11 cellular contexts compared by ENCODE assay signal in the genomic region with DNA sequence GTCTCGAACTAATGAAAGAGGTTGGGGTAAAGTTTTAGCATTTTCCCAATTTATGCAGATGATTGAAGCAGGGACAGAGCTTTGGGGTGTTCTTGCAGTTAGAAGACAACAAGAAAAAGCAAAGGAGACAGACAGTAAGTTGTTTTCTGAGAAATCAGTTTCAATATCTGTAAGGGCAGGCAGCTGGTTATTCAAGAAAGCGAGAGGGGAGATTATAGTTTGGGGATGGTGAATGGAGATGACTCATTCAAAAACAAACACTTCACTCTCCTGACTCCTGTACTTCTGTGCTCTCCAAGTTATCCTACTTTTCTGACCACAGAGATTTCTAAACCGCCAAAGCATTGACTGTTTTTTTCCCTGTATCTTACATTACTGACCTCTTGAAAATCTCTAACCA.
DNase-seq lines count a peak whose midpoint lies in the region; ATAC-seq and TF ChIP-seq lines count a peak whose summit lies in the region.
"Had no signal": no experiment of that assay in that cellular context is flagged by ENCODE, and none has a peak within 500 bp of the region (broad histone marks: within the 10 kb centered on the region; RNA-seq: fewer than 3 reads in every experiment).

No MANE protein-coding gene starts in this region.

- POLR2A ChIA-PET in SK-N-SH (lab: Yijun Ruan, JAX) = no interaction called here
- POLR2A ChIA-PET in WTC11 (lab: Charles Lee) = no interaction called here

- H3K27ac ChIP-seq in SK-N-SH (ENCODE audit: low read depth in 2 of 2, low read length in 1 of 2) (0 out of 4 replicates have a peak overlapping the region, but pooled peaks of 1 of the 2 experiments have one; percentile 3), neural progenitor cell (no peak overlapping the region)
- H3K27ac ChIP-seq: sigmoid colon, thoracic aorta had no signal

- H3K4me1 Mint-ChIP-seq in neural progenitor cell (peaks cover 19% of the 10 kb centered on the region), WTC11 (peaks cover 25% of the 10 kb centered on the region)
- peaks cover 1% of the 10 kb centered on the region for H3K4me1 Mint-ChIP-seq in stimulated activated memory B cell treated with anti-CD40 and anti-IgM and Interleukin-4, amounts not matched to agents 10 μg/mL and 1 μg/mL and 100 μg/mL, for 72 hours

- CTCF ChIA-PET in SK-N-SH (lab: Yijun Ruan, JAX) = interaction anchor here (1.0 kb wide), 1 partner anchor 11 kb away, joined by 3 read pairs; no protein-coding TSS in a partner anchor
- CTCF ChIA-PET in WTC11 (lab: Charles Lee) = no interaction called here

- H3K27ac Mint-ChIP-seq in neural progenitor cell (no peak overlapping the region), WTC11 (no peak overlapping the region)
- no peak overlapping the region for H3K27ac Mint-ChIP-seq in stimulated activated memory B cell treated with anti-CD40 and anti-IgM and Interleukin-4, amounts not matched to agents 10 μg/mL and 1 μg/mL and 100 μg/mL, for 72 hours

- peak; percentile 80 for ATAC-seq in GM18511 (IDR thresholded peaks at IDR 0.05; ENCODE audit: unreplicated experiment)
- peak; percentile 85 for ATAC-seq in HG03039 (IDR thresholded peaks at IDR 0.05; ENCODE audit: unreplicated experiment)
- ATAC-seq in stimulated activated memory B cell treated with anti-CD40 and anti-IgM and Interleukin-4, amounts not matched to agents 10 μg/mL and 1 μg/mL and 100 μg/mL, for 72 hours = no peak
- ATAC-seq in WTC11 = no peak

- WGBS in SK-N-SH (ENCODE audit: low lambda C conversion rate) = 76% methylated on average over 3 of the region's 3 CpGs

- DNase-seq in SK-N-SH = no peak
- no peak for DNase-seq in neural progenitor cell (ENCODE audit: low spot score)
- DNase-seq in WTC11 (ENCODE audit: low spot score) = no peak
- DNase-seq in DMS114 treated with DMSO at 0.1 percent for 48 hours (lab: John Stamatoyannopoulos, UW; ENCODE audit: unreplicated experiment) = no peak
- no peak for DNase-seq in SKM-1 (lab: John Stamatoyannopoulos, UW; ENCODE audit: unreplicated experiment)
- DNase-seq: activated naive CD4-positive, alpha-beta T cell treated with anti-CD3 and anti-CD28 coated beads, Interleukin-2, amount 50 U/mL, for 16 hours; sigmoid colon had no signal

- TF ChIP-seq RAD21 in SK-N-SH (IDR thresholded peaks at IDR 0.05; ENCODE audit: low read length) = no peak

- H3K79me2 ChIP-seq in SK-N-SH (ENCODE audit: insufficient read depth) = no peaks in the 10 kb centered on the region
- no peaks in the 10 kb centered on the region for H3K79me2 ChIP-seq in neural progenitor cell (ENCODE audit: low read depth)

- H3K27me3 ChIP-seq in SK-N-SH (ENCODE audit: insufficient read depth) = no peaks in the 10 kb centered on the region
- no peaks in the 10 kb centered on the region for H3K27me3 ChIP-seq in neural progenitor cell
- H3K27me3 ChIP-seq: sigmoid colon had no signal

- H3K4me2 ChIP-seq in SK-N-SH = no peak overlapping the region; the same call in 1 of the 2 replicates
- peak overlapping the region; percentile 21 for H3K4me2 ChIP-seq in neural progenitor cell

- H3K4me1 ChIP-seq in SK-N-SH (ENCODE audit: control insufficient read depth in 1 of 2, insufficient read depth in 2 of 2, low read depth in 1 of 2, low read length in 1 of 2) (peaks cover 0 to 12% of the 10 kb centered on the region in 2 experiments; a peak in 2 of 4 replicates), neural progenitor cell (peaks cover 11% of the 10 kb centered on the region)
- H3K4me1 ChIP-seq: sigmoid colon had no signal

- H3K4me3 ChIP-seq in SK-N-SH (ENCODE audit: low read depth in 2 of 2, low read length in 1 of 2) (no peak overlapping the region), neural progenitor cell (no peak overlapping the region)
- H3K4me3 ChIP-seq: sigmoid colon, thoracic aorta had no signal

- H3F3A ChIP-seq in SK-N-SH (replicated peaks; ENCODE audit: insufficient read depth) (no peaks in the 10 kb centered on the region), neural progenitor cell (ENCODE audit: low read depth) (no peaks in the 10 kb centered on the region)

- H3K9ac ChIP-seq in SK-N-SH (no peak overlapping the region), neural progenitor cell (no peak overlapping the region)

- H3K9me2 ChIP-seq in SK-N-SH = no peaks in the 10 kb centered on the region

- peaks cover 2% of the 10 kb centered on the region for H3K27me3 Mint-ChIP-seq in neural progenitor cell (ENCODE audit: insufficient read depth, low read depth)
- H3K27me3 Mint-ChIP-seq in stimulated activated memory B cell treated with anti-CD40 and anti-IgM and Interleukin-4, amounts not matched to agents 10 μg/mL and 1 μg/mL and 100 μg/mL, for 72 hours = no peaks in the 10 kb centered on the region
- H3K27me3 Mint-ChIP-seq in WTC11 (ENCODE audit: low read depth) = no peaks in the 10 kb centered on the region

- H3K36me3 ChIP-seq in SK-N-SH (replicated peaks in 1 of 2; ENCODE audit: control insufficient read depth in 1 of 2, insufficient read depth in 2 of 2, low read length in 1 of 2) (no peaks in the 10 kb centered on the region), neural progenitor cell (no peaks in the 10 kb centered on the region)
- H3K36me3 ChIP-seq: sigmoid colon, thoracic aorta had no signal

- H3K9me3 Mint-ChIP-seq in neural progenitor cell (no peaks in the 10 kb centered on the region), WTC11 (peaks cover 13% of the 10 kb centered on the region)
- H3K9me3 Mint-ChIP-seq in stimulated activated memory B cell treated with anti-CD40 and anti-IgM and Interleukin-4, amounts not matched to agents 10 μg/mL and 1 μg/mL and 100 μg/mL, for 72 hours = no peaks in the 10 kb centered on the region

- H3K4me3 Mint-ChIP-seq in neural progenitor cell (no peak overlapping the region), WTC11 (no peak overlapping the region)
- H3K4me3 Mint-ChIP-seq in stimulated activated memory B cell treated with anti-CD40 and anti-IgM and Interleukin-4, amounts not matched to agents 10 μg/mL and 1 μg/mL and 100 μg/mL, for 72 hours = no peak overlapping the region

- TF ChIP-seq CTCF in SK-N-SH (IDR thresholded peaks at IDR 0.05) (no peak), neural progenitor cell (IDR thresholded peaks at IDR 0.05) (no peak), WTC11 (IDR thresholded peaks at IDR 0.05) (no peak)

- TF ChIP-seq EP300 in SK-N-SH (IDR thresholded peaks at IDR 0.05; ENCODE audit: borderline replicate concordance in 1 of 2, low read depth in 1 of 2, low read length in 1 of 2) = no peak

- H3K9me3 ChIP-seq in SK-N-SH (no peaks in the 10 kb centered on the region), neural progenitor cell (ENCODE audit: low read depth) (no peaks in the 10 kb centered on the region)
- H3K9me3 ChIP-seq: sigmoid colon, thoracic aorta had no signal

- H2AFZ ChIP-seq in SK-N-SH (ENCODE audit: low read depth) (no peak overlapping the region), neural progenitor cell (replicated peaks) (no peak overlapping the region)

- H3K36me3 Mint-ChIP-seq in neural progenitor cell = no peaks in the 10 kb centered on the region
- no peaks in the 10 kb centered on the region for H3K36me3 Mint-ChIP-seq in stimulated activated memory B cell treated with anti-CD40 and anti-IgM and Interleukin-4, amounts not matched to agents 10 μg/mL and 1 μg/mL and 100 μg/mL, for 72 hours
- no peaks in the 10 kb centered on the region for H3K36me3 Mint-ChIP-seq in WTC11

- H4K20me1 ChIP-seq in SK-N-SH (ENCODE audit: insufficient read depth) = no peaks in the 10 kb centered on the region
- no peaks in the 10 kb centered on the region for H4K20me1 ChIP-seq in neural progenitor cell (ENCODE audit: low read depth)

TF ChIP-seq in SK-N-SH, 30 proteins besides CTCF, POLR2A, EP300 and RAD21 (continues in another document):
- TF ChIP-seq FOSL2 (IDR thresholded peaks at IDR 0.05; ENCODE audit: borderline replicate concordance, low read depth) (peak; percentile 46; the same call in 1 of the 2 replicates), FOXM1 (IDR thresholded peaks at IDR 0.05; ENCODE audit: low read depth) (no peak), TEAD4 (IDR thresholded peaks at IDR 0.05; ENCODE audit: borderline replicate concordance, insufficient read depth) (no peak), FOXJ3 (CRISPR knock-in tag; IDR thresholded peaks at IDR 0.05) (no peak), TAF1 (IDR thresholded peaks at IDR 0.05; ENCODE audit: borderline replicate concordance, low read depth, low read length) (no peak), TCF12 (IDR thresholded peaks at IDR 0.05) (peak; percentile 14; the same call in 1 of the 2 replicates), RCOR1 (IDR thresholded peaks at IDR 0.05; ENCODE audit: low read length) (no peak)
- TF ChIP-seq, protein P1, sequence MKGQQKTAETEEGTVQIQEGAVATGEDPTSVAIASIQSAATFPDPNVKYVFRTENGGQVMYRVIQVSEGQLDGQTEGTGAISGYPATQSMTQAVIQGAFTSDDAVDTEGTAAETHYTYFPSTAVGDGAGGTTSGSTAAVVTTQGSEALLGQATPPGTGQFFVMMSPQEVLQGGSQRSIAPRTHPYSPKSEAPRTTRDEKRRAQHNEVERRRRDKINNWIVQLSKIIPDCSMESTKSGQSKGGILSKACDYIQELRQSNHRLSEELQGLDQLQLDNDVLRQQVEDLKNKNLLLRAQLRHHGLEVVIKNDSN (IDR thresholded peaks at IDR 0.05; ENCODE audit: borderline replicate concordance, low read depth) = no peak

TF ChIP-seq in WTC11, 78 proteins besides CTCF, POLR2A, EP300 and RAD21 (continues in another document):
- TF ChIP-seq NFE2L1 (CRISPR knock-in tag; IDR thresholded peaks at IDR 0.05) (no peak), ZNF317 (CRISPR knock-in tag; IDR thresholded peaks at IDR 0.05; ENCODE audit: borderline replicate concordance, low read depth) (no peak)
- TF ChIP-seq, protein P2, sequence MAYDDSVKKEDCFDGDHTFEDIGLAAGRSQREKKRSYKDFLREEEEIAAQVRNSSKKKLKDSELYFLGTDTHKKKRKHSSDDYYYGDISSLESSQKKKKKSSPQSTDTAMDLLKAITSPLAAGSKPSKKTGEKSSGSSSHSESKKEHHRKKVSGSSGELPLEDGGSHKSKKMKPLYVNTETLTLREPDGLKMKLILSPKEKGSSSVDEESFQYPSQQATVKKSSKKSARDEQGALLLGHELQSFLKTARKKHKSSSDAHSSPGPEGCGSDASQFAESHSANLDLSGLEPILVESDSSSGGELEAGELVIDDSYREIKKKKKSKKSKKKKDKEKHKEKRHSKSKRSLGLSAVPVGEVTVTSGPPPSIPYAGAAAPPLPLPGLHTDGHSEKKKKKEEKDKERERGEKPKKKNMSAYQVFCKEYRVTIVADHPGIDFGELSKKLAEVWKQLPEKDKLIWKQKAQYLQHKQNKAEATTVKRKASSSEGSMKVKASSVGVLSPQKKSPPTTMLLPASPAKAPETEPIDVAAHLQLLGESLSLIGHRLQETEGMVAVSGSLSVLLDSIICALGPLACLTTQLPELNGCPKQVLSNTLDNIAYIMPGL (CRISPR knock-in tag; IDR thresholded peaks at IDR 0.05) = no peak

Comparison
In these comparisons a context has a peak if more than half of its experiments do, and no peak if none do; other contexts are left out.
1. ATAC-seq: peak in GM18511 (single experiment) and HG03039 (single experiment); none in stimulated activated memory B cell treated with anti-CD40 and anti-IgM and Interleukin-4, amounts not matched to agents 10 μg/mL and 1 μg/mL and 100 μg/mL, for 72 hours (single experiment) and WTC11 (single experiment).